Comparison of ENCODE assay signal across 8 cellular contexts in genomic region chr3:141368062-141368924, GRCh38.
DNase-seq lines count a peak whose midpoint lies in the region; ATAC-seq and TF ChIP-seq lines count a peak whose summit lies in the region.

TSS of gene ZBTB38 (plus strand) at chr3:141368504. CDS start at chr3:141442389, 73,885 bp downstream.

- H3K27me3 ChIP-seq in GM06990 (replicated peaks; ENCODE audit: control insufficient read depth, insufficient read depth, low read length): no peaks in the 10 kb centered on the region

- peaks cover 3% of the 10 kb centered on the region; the same call in 1 of the 2 replicates for H3K36me3 ChIP-seq in GM06990 (ENCODE audit: control insufficient read depth, insufficient read depth, low read length)

- TF ChIP-seq CTCF in GM06990 (IDR thresholded peaks at IDR 0.05; ENCODE audit: insufficient read depth, low read length, poor library complexity, severe bottlenecking): no peak
- no peak for TF ChIP-seq CTCF in retinal pigment epithelial cell (conservative IDR thresholded peaks at IDR 0.05; ENCODE audit: low read depth, low read length)

- peak within 1 kb of the TSS; percentile 62 for H3K4me3 ChIP-seq in GM06990 (replicated peaks; ENCODE audit: low read depth, low read length)
- H3K4me3 ChIP-seq in retinal pigment epithelial cell (ENCODE audit: low read length): peak within 1 kb of the TSS; percentile 27

- ATAC-seq in GM18861 (IDR thresholded peaks at IDR 0.05; ENCODE audit: unreplicated experiment): no peak

- in situ Hi-C loops in T47D (cut with HindIII; ENCODE audit: low pct_unique_long_range_greater_than_20kb, low sequenced_read_pairs): no loop called here

- peak; percentile 79 for DNase-seq in GM06990 (ENCODE audit: extremely low read depth, insufficient read length)
- peak; percentile 75 to 78 for DNase-seq in NOMO-1 (lab: John Stamatoyannopoulos, UW; ENCODE audit: unreplicated experiment in 2 of 2)
- peak; percentile 44 to 95 for DNase-seq in T47D (ENCODE audit: low read depth in 1 of 2, low spot score in 1 of 2)
- DNase-seq in iPS-NIHi11 (ENCODE audit: low spot score): peak; percentile 88
- peak; percentile 91 for DNase-seq in retinal pigment epithelial cell (ENCODE audit: low read depth)
- DNase-seq in GM19238 (ENCODE audit: insufficient read length, low spot score): no peak
- no peak for DNase-seq in stimulated activated naive CD4-positive, alpha-beta T cell treated with Interleukin-2 at 50 U/mL for 16 hours (lab: John Stamatoyannopoulos, UW)

Comparison
In these comparisons a context has a peak if more than half of its experiments do, and no peak if none do; other contexts are left out.
1. DNase-seq: peak in GM06990 (single experiment), NOMO-1 (2 of 2), T47D (2 of 2), iPS-NIHi11 (single experiment) and retinal pigment epithelial cell (single experiment); none in GM19238 (single experiment) and stimulated activated naive CD4-positive, alpha-beta T cell treated with Interleukin-2 at 50 U/mL for 16 hours (single experiment).